In genomic region chr2:199804831-199805230, GRCh38 we compare ENCODE assay signal across 1 cellular context.
TF ChIP-seq lines count a peak whose summit lies in the region.

No MANE protein-coding gene starts in this region.

TF ChIP-seq in H1, 55 proteins besides CTCF, POLR2A, EP300 and RAD21:
- no peak for TF ChIP-seq BRCA1 (IDR thresholded peaks at IDR 0.05; ENCODE audit: low read depth, low read length)
- TF ChIP-seq CHD1 (IDR thresholded peaks at IDR 0.05; ENCODE audit: low read depth, low read length) = no peak
- no peak for TF ChIP-seq SRF (IDR thresholded peaks at IDR 0.05; ENCODE audit: low read depth, low read length)
- TF ChIP-seq KDM5A (IDR thresholded peaks at IDR 0.05; ENCODE audit: low read length) = no peak
